Comparison of ENCODE assay signal across 30 cellular contexts in the genomic region with DNA sequence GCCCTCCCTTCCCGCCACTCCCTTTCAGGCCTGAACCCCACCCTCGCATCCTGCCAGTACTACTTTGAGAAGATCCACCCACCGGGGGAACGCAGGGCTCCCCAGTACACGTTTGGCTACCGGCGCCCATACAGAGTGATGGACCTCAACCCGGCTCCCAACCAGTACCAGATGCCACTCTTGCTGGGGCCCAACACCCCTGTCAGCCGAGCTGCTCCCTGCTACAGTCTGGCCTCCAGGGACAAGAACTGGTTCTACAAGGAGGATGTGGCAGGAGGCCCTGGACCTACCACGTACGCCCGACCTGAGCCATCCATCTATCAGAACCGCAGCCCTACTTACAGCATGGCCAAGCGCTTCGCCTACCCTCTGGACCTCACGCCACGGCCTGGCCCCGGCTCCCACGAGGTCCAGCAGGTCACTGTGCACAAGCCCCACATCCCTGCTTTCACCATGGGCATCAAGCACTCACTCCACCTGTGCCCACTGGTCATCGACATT. TPM values are rescaled to one million over a fixed set of nuclear protein-coding genes. Genes with fewer than 3 reads are reported as not detected.
DNase-seq lines count a peak whose midpoint lies in the region; ATAC-seq and TF ChIP-seq lines count a peak whose summit lies in the region.
"Had no signal": no experiment of that assay in that cellular context is flagged by ENCODE, and none has a peak within 500 bp of the region (broad histone marks: within the 10 kb centered on the region; RNA-seq: fewer than 3 reads in every experiment).

No MANE protein-coding gene starts in this region.

- H3K36me3 Mint-ChIP-seq in T-helper 17 cell (ENCODE audit: low read depth) (no peaks in the 10 kb centered on the region), type B pancreatic cell (no peaks in the 10 kb centered on the region), glutamatergic neuron (ENCODE audit: unreplicated experiment) (no peaks in the 10 kb centered on the region)
- H3K36me3 Mint-ChIP-seq: activated naive CD4-positive, alpha-beta T cell treated with anti-CD3 and anti-CD28 coated beads, Interleukin-2, amount 50 U/mL, for 72 hours; CD4-positive, CD25-positive, alpha-beta regulatory T cell; IgD-negative memory B cell; naive B cell had no signal

- peak; percentile 59 for DNase-seq in activated effector memory CD4-positive, alpha-beta T cell treated with anti-CD3 and anti-CD28 coated beads, Interleukin-2, amount 50 U/mL, for 16 hours
- DNase-seq in activated effector memory CD4-positive, alpha-beta T cell treated with Interleukin-2 at 50 U/mL for 16 hours, result no peak
- no peak for DNase-seq in T-helper 17 cell
- peak in 2 of 3 donors; percentile 19 to 34 for DNase-seq in mucosa of descending colon
- no peak for DNase-seq in type B pancreatic cell (ENCODE audit: extremely low spot score, unreplicated experiment)
- no peak for DNase-seq in glutamatergic neuron
- DNase-seq in testis, result no peak
- DNase-seq: activated CD4-positive, alpha-beta T cell treated with anti-CD3 and anti-CD28 coated beads for 36 hours; amygdala; CD4-positive, CD25-positive, alpha-beta regulatory T cell; effector CD8-positive, alpha-beta T cell; naive B cell; NCI-H1092; NCI-H1694; NCI-H446 treated with DMSO at 0.1 percent for 48 hours; NCI-H774; stimulated activated CD4-positive, alpha-beta T cell treated with anti-CD3 and anti-CD28 coated beads, Interleukin-2, amount 100 ng/mL, for 24 hours; stimulated activated naive CD8-positive, alpha-beta T cell treated with anti-CD3 and anti-CD28 coated beads, Interleukin-15, amount 100 ng/mL, for 72 hours; T1000; thyroid gland had no signal

- H3K27me3 Mint-ChIP-seq in T-helper 17 cell, result peaks cover 20% of the 10 kb centered on the region
- no peaks in the 10 kb centered on the region for H3K27me3 Mint-ChIP-seq in type B pancreatic cell
- H3K27me3 Mint-ChIP-seq in glutamatergic neuron (ENCODE audit: unreplicated experiment), result peaks cover 5% of the 10 kb centered on the region
- H3K27me3 Mint-ChIP-seq: activated T-helper 17 cell treated with anti-CD3 and anti-CD28 coated beads, Interleukin-2, amount 50 U/mL, for 72 hours; CD4-positive, CD25-positive, alpha-beta regulatory T cell had no signal

- H3K4me3 Mint-ChIP-seq in T-helper 17 cell (no peak overlapping the region), type B pancreatic cell (no peak overlapping the region), glutamatergic neuron (ENCODE audit: unreplicated experiment) (no peak overlapping the region)
- H3K4me3 Mint-ChIP-seq: activated CD4-positive, alpha-beta T cell treated with anti-CD3 and anti-CD28 coated beads for 36 hours; activated T-helper 17 cell treated with anti-CD3 and anti-CD28 coated beads, Interleukin-2, amount 50 U/mL, for 72 hours; CD4-positive, CD25-positive, alpha-beta regulatory T cell; IgD-negative memory B cell; naive B cell; stimulated activated naive CD8-positive, alpha-beta T cell treated with anti-CD3 and anti-CD28 coated beads, Interleukin-15, amount 100 ng/mL, for 72 hours had no signal

- H3K9me3 ChIP-seq in T-helper 17 cell (ENCODE audit: control insufficient read depth, low read length, poor library complexity, severe bottlenecking) (no peaks in the 10 kb centered on the region), mucosa of descending colon (no peaks in the 10 kb centered on the region), testis (no peaks in the 10 kb centered on the region)
- H3K9me3 ChIP-seq: breast epithelium, left lung, Peyer's patch, SJSA1, thyroid gland had no signal

- no peaks in the 10 kb centered on the region for H3K4me1 Mint-ChIP-seq in T-helper 17 cell
- H3K4me1 Mint-ChIP-seq in type B pancreatic cell (ENCODE audit: unreplicated experiment), result peaks cover 24% of the 10 kb centered on the region
- peaks cover 6% of the 10 kb centered on the region for H3K4me1 Mint-ChIP-seq in glutamatergic neuron (ENCODE audit: low read depth, unreplicated experiment)
- H3K4me1 Mint-ChIP-seq: activated T-helper 17 cell treated with anti-CD3 and anti-CD28 coated beads, Interleukin-2, amount 50 U/mL, for 72 hours had no signal

- peak overlapping the region; percentile 19 for H3K27ac Mint-ChIP-seq in T-helper 17 cell
- peak overlapping the region; percentile 72 for H3K27ac Mint-ChIP-seq in type B pancreatic cell
- H3K27ac Mint-ChIP-seq in glutamatergic neuron (ENCODE audit: unreplicated experiment), result no peak overlapping the region
- H3K27ac Mint-ChIP-seq: activated CD4-positive, alpha-beta T cell treated with anti-CD3 and anti-CD28 coated beads for 36 hours; activated T-helper 17 cell treated with anti-CD3 and anti-CD28 coated beads, Interleukin-2, amount 50 U/mL, for 72 hours; IgD-negative memory B cell; stimulated activated naive CD8-positive, alpha-beta T cell treated with anti-CD3 and anti-CD28 coated beads, Interleukin-15, amount 100 ng/mL, for 72 hours had no signal

- TF ChIP-seq CTCF in mucosa of descending colon (IDR thresholded peaks at IDR 0.05) (no peak), type B pancreatic cell (conservative IDR thresholded peaks at IDR 0.05) (no peak), glutamatergic neuron (IDR thresholded peaks at IDR 0.05; ENCODE audit: partially characterized antibody, unreplicated experiment) (no peak), testis (IDR thresholded peaks at IDR 0.05) (no peak)

- no peak for TF ChIP-seq POLR2A in testis (IDR thresholded peaks at IDR 0.05)

- H3K27ac ChIP-seq in testis, result no peak overlapping the region
- H3K27ac ChIP-seq: 22Rv1, breast epithelium, left lung, Peyer's patch, SJSA1, thyroid gland, VCaP had no signal

- no peak for ATAC-seq in T-helper 17 cell
- no peak for ATAC-seq in mucosa of descending colon
- no peak for ATAC-seq in HG03159 (IDR thresholded peaks at IDR 0.05; ENCODE audit: unreplicated experiment)
- ATAC-seq: activated CD4-positive, alpha-beta T cell treated with anti-CD3 and anti-CD28 coated beads for 36 hours; activated naive CD4-positive, alpha-beta T cell treated with anti-CD3 and anti-CD28 coated beads, Interleukin-2, amount 50 U/mL, for 72 hours; activated T-helper 17 cell treated with anti-CD3 and anti-CD28 coated beads, Interleukin-2, amount 50 U/mL, for 72 hours; left lung; stimulated activated naive CD8-positive, alpha-beta T cell treated with anti-CD3 and anti-CD28 coated beads, Interleukin-15, amount 100 ng/mL, for 72 hours had no signal

- H3K27me3 ChIP-seq in testis, result no peaks in the 10 kb centered on the region
- H3K27me3 ChIP-seq: breast epithelium, left lung, Peyer's patch, SJSA1, thyroid gland had no signal

- H3K9me3 Mint-ChIP-seq in type B pancreatic cell (no peaks in the 10 kb centered on the region), glutamatergic neuron (ENCODE audit: unreplicated experiment) (peaks cover 2% of the 10 kb centered on the region)
- H3K9me3 Mint-ChIP-seq: activated naive CD4-positive, alpha-beta T cell treated with anti-CD3 and anti-CD28 coated beads, Interleukin-2, amount 50 U/mL, for 72 hours; activated T-helper 17 cell treated with anti-CD3 and anti-CD28 coated beads, Interleukin-2, amount 50 U/mL, for 72 hours; CD4-positive, CD25-positive, alpha-beta regulatory T cell; IgD-negative memory B cell; naive B cell; stimulated activated naive CD8-positive, alpha-beta T cell treated with anti-CD3 and anti-CD28 coated beads, Interleukin-15, amount 100 ng/mL, for 72 hours had no signal

- intact Hi-C loops in mucosa of descending colon (cut with DNase I, micrococcal nuclease), result loop anchor here (10.0 kb wide), 1 partner anchor 78 kb away; no protein-coding TSS in a partner anchor
- intact Hi-C loops in testis (cut with DNase I; ENCODE audit: low total_unique reads), result no loop called here

- H3K36me3 ChIP-seq in mucosa of descending colon (ENCODE audit: low read depth) (no peaks in the 10 kb centered on the region), testis (ENCODE audit: low read depth, missing control alignments) (no peaks in the 10 kb centered on the region)
- H3K36me3 ChIP-seq: breast epithelium, left lung, Peyer's patch, SJSA1, thyroid gland had no signal

- 89 to 91% methylated on average over 15 to 20 of the region's 20 CpGs for WGBS in testis, 2 donors

- H3K4me3 ChIP-seq in mucosa of descending colon (no peak overlapping the region), testis (no peak overlapping the region)
- H3K4me3 ChIP-seq: breast epithelium, left lung, Peyer's patch, SJSA1, thyroid gland had no signal

- H3K4me1 ChIP-seq in mucosa of descending colon (ENCODE audit: low read depth), result peaks cover 10% of the 10 kb centered on the region
- peaks cover 17% of the 10 kb centered on the region for H3K4me1 ChIP-seq in testis

RNA-seq across cellular contexts. Expression of a gene that starts 14.4 kb away (rescaled TPM):
- total RNA-seq in T-helper 17 cell (under 1 TPM in 1 of 2 donors, not detected in 1; 0.08 TPM), mucosa of descending colon (10 to 100 TPM in 1 of 3 donors, 1 to 10 TPM in 2; 3.0 to 86.8 (median 7.8) TPM), type B pancreatic cell (ENCODE audit: low replicate concordance) (0.19 and 7.3 TPM in 2 replicates), glutamatergic neuron (ENCODE audit: unreplicated experiment) (1.1 TPM), testis (1 to 10 TPM; 5.2 to 6.5 TPM)
- polyA plus RNA-seq in testis (ENCODE audit: insufficient read depth, low read depth, low replicate concordance), result 4.4 TPM
- total RNA-seq: activated CD4-positive, alpha-beta T cell treated with anti-CD3 and anti-CD28 coated beads for 36 hours; activated naive CD4-positive, alpha-beta T cell treated with anti-CD3 and anti-CD28 coated beads, Interleukin-2, amount 50 U/mL, for 72 hours; CD4-positive, CD25-positive, alpha-beta regulatory T cell had no signal
- polyA plus RNA-seq: CD4-positive, CD25-positive, alpha-beta regulatory T cell; IgD-negative memory B cell had no signal

Comparison
In these comparisons a context has a peak if more than half of its experiments do, and no peak if none do; other contexts are left out.
1. DNase-seq: peak in activated effector memory CD4-positive, alpha-beta T cell treated with anti-CD3 and anti-CD28 coated beads, Interleukin-2, amount 50 U/mL, for 16 hours (single experiment) and mucosa of descending colon (2 of 3); none in activated effector memory CD4-positive, alpha-beta T cell treated with Interleukin-2 at 50 U/mL for 16 hours (single experiment), T-helper 17 cell (0 of 3), type B pancreatic cell (single experiment), glutamatergic neuron (single experiment) and testis (single experiment).